ENCODE assay signal across 8 cellular contexts in genomic region chr7:106170651-106171050, GRCh38.
"Had no signal": no experiment of that assay in that cellular context is flagged by ENCODE, and none has a peak within 500 bp of the region (broad histone marks: within the 10 kb centered on the region; RNA-seq: fewer than 3 reads in every experiment).

No MANE protein-coding gene starts in this region.

- FAIRE-seq: H1, H54 had no signal

- H3K4me2 ChIP-seq: GM23338 had no signal

- H3K27ac ChIP-seq: HL-60 had no signal

- H3K4me3 ChIP-seq: GM23338 had no signal

- ATAC-seq: GM23338 had no signal

- DNase-seq: H9, HCEC 1CT, IMR-90, KBM-7 had no signal

- H2AFZ ChIP-seq: GM23338 had no signal
